8 cellular contexts compared by ENCODE assay signal in the genomic region with DNA sequence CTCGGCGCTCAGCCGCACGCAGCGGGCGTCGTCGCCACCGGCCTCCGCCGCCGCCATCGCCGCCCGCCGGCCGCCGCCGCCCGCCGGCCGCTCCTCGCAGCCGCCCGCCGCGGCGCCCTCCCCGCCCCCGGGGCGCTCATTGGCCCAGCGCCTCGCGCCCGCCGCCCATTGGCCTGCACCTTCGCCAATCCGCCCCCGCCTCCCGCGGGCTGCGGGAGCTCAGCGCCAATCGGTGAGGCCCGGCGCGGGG. TPM values are rescaled to one million over a fixed set of nuclear protein-coding genes. Genes with fewer than 3 reads are reported as not detected.
DNase-seq lines count a peak whose midpoint lies in the region; ATAC-seq, FAIRE-seq and TF ChIP-seq lines count a peak whose summit lies in the region.

A gene with protein sequence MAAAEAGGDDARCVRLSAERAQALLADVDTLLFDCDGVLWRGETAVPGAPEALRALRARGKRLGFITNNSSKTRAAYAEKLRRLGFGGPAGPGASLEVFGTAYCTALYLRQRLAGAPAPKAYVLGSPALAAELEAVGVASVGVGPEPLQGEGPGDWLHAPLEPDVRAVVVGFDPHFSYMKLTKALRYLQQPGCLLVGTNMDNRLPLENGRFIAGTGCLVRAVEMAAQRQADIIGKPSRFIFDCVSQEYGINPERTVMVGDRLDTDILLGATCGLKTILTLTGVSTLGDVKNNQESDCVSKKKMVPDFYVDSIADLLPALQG (minus strand): TSS at position 120 of the 250 bp plus-strand sequence. CDS start 63 bp downstream, at position 57.

- H3K4me3 ChIP-seq in astrocyte (ENCODE audit: insufficient read depth, low read depth, low read length) (peak within 1 kb of the TSS; percentile 89), keratinocyte (ENCODE audit: control insufficient read depth in 2 of 3, extremely low read depth in 1 of 3, insufficient read depth in 2 of 3, low read depth in 1 of 3, low read length in 3 of 3) (peak within 1 kb of the TSS; percentile 61 to 93 (median 80)), stomach smooth muscle (ENCODE audit: low read length in 2 of 2) (peak within 1 kb of the TSS; percentile 77 to 81)

- H3K79me2 ChIP-seq in astrocyte (ENCODE audit: insufficient read depth, low read length) (peaks cover 29% of the 10 kb centered on the region), keratinocyte (ENCODE audit: control insufficient read depth, insufficient read depth, low read length) (peaks cover 20% of the 10 kb centered on the region)

- peaks cover 17% of the 10 kb centered on the region for H3K4me1 Mint-ChIP-seq in activated CD4-positive, alpha-beta T cell treated with anti-CD3 and anti-CD28 coated beads, Interleukin-2, amount 10 ng/mL, durations not matched to agents 24 days and 14 days
- peaks cover 12% of the 10 kb centered on the region for H3K4me1 Mint-ChIP-seq in astrocyte (ENCODE audit: low read depth, unreplicated experiment)

- no peak for DNase-seq in activated CD4-positive, alpha-beta T cell treated with anti-CD3 and anti-CD28 coated beads, Interleukin-2, amount 10 ng/mL, durations not matched to agents 24 days and 14 days
- DNase-seq in activated CD4-positive, alpha-beta T cell treated with anti-CD3 and anti-CD28 coated beads for 48 hours, result no peak
- DNase-seq in astrocyte (ENCODE audit: low read depth) (no peak), keratinocyte (ENCODE audit: low read depth, low spot score) (no peak), SHP77 treated with DMSO at 0.1 percent for 48 hours (lab: John Stamatoyannopoulos, UW) (no peak), NK-92 (lab: John Stamatoyannopoulos, UW; ENCODE audit: unreplicated experiment) (no peak)

- H3K27me3 Mint-ChIP-seq in activated CD4-positive, alpha-beta T cell treated with anti-CD3 and anti-CD28 coated beads, Interleukin-2, amount 10 ng/mL, durations not matched to agents 24 days and 14 days, result no peaks in the 10 kb centered on the region
- no peaks in the 10 kb centered on the region for H3K27me3 Mint-ChIP-seq in astrocyte (ENCODE audit: low read depth, unreplicated experiment)

- H3K9me3 Mint-ChIP-seq in activated CD4-positive, alpha-beta T cell treated with anti-CD3 and anti-CD28 coated beads, Interleukin-2, amount 10 ng/mL, durations not matched to agents 24 days and 14 days, result no peaks in the 10 kb centered on the region
- H3K9me3 Mint-ChIP-seq in astrocyte (ENCODE audit: unreplicated experiment), result no peaks in the 10 kb centered on the region

- peaks cover 30% of the 10 kb centered on the region for H4K20me1 ChIP-seq in astrocyte (ENCODE audit: insufficient read depth, low read length)
- H4K20me1 ChIP-seq in keratinocyte (ENCODE audit: control insufficient read depth, extremely low read depth, insufficient read depth, low read length), result no peaks in the 10 kb centered on the region

- H3K36me3 Mint-ChIP-seq in activated CD4-positive, alpha-beta T cell treated with anti-CD3 and anti-CD28 coated beads, Interleukin-2, amount 10 ng/mL, durations not matched to agents 24 days and 14 days (ENCODE audit: low read depth), result peaks cover 18% of the 10 kb centered on the region
- no peaks in the 10 kb centered on the region for H3K36me3 Mint-ChIP-seq in astrocyte (ENCODE audit: low read depth, unreplicated experiment)

- H2AFZ ChIP-seq in astrocyte (ENCODE audit: low read depth, low read length), result peak within 1 kb of the TSS; percentile 96
- peak within 1 kb of the TSS; percentile 89 for H2AFZ ChIP-seq in keratinocyte (ENCODE audit: control insufficient read depth, low read length)

- intact Hi-C loops in activated CD4-positive, alpha-beta T cell treated with anti-CD3 and anti-CD28 coated beads, Interleukin-2, amount 10 ng/mL, durations not matched to agents 24 days and 14 days (cut with micrococcal nuclease), result loop anchor here (2.0 to 10.0 kb wide), 2 partner anchors 60 to 210 kb away; partner anchors contain the start of genes TRAF7 and ZNF598

- FAIRE-seq in astrocyte (lab: Jason Lieb, UNC), result no peak
- FAIRE-seq in keratinocyte (lab: Jason Lieb, UNC), result no peak

- peak within 1 kb of the TSS; percentile 99 for H3K4me2 ChIP-seq in astrocyte (ENCODE audit: low read length)
- H3K4me2 ChIP-seq in keratinocyte (ENCODE audit: control insufficient read depth, extremely low read depth, insufficient read depth, low read depth, low read length), result peak within 1 kb of the TSS; percentile 96

- peak within 1 kb of the TSS; percentile 90 for H3K9ac ChIP-seq in astrocyte (ENCODE audit: low read length)
- peak within 1 kb of the TSS; percentile 92 for H3K9ac ChIP-seq in keratinocyte (ENCODE audit: control insufficient read depth, extremely low read depth, insufficient read depth, low read length)
- peak within 1 kb of the TSS; percentile 74 to 80 for H3K9ac ChIP-seq in stomach smooth muscle (ENCODE audit: low read length in 2 of 2)

- TF ChIP-seq CTCF in astrocyte (IDR thresholded peaks at IDR 0.05; ENCODE audit: insufficient read depth, low read depth, low read length), result no peak
- TF ChIP-seq CTCF in keratinocyte (optimal IDR thresholded peaks at IDR 0.05 in 1 of 3, IDR thresholded peaks at IDR 0.05 in 1 of 3, conservative IDR thresholded peaks at IDR 0.05 in 1 of 3; ENCODE audit: extremely low read depth in 1 of 3, insufficient read depth in 2 of 3, low read length in 3 of 3), result no peak

- H3K36me3 ChIP-seq in astrocyte (ENCODE audit: insufficient read depth, low read length), result no peaks in the 10 kb centered on the region
- peaks cover 0 to 15% of the 10 kb centered on the region in 2 experiments for H3K36me3 ChIP-seq in keratinocyte (ENCODE audit: control insufficient read depth in 2 of 2, extremely low read depth in 1 of 2, insufficient read depth in 2 of 2, low read length in 2 of 2)
- peaks cover 0 to 3% of the 10 kb centered on the region in 2 donors for H3K36me3 ChIP-seq in stomach smooth muscle (ENCODE audit: control insufficient read depth in 2 of 2, insufficient read depth in 2 of 2, low read length in 2 of 2)

- H3K9me1 ChIP-seq in keratinocyte (ENCODE audit: control insufficient read depth, extremely low read depth, insufficient read depth, low read length), result no peaks in the 10 kb centered on the region

- dilution Hi-C loops in keratinocyte (cut with MboI; ENCODE audit: extremely low pct_ligation_motif_present, low sequenced_read_pairs), result no loop called here

- H3K27ac ChIP-seq in astrocyte (ENCODE audit: low read depth, low read length) (peak within 1 kb of the TSS; percentile 92), keratinocyte (ENCODE audit: control insufficient read depth, insufficient read depth, low read length) (peak within 1 kb of the TSS; percentile 90), stomach smooth muscle (ENCODE audit: low read length) (peak within 1 kb of the TSS; percentile 88)

- H3K27me3 ChIP-seq in astrocyte (ENCODE audit: insufficient read depth, low read length) (no peaks in the 10 kb centered on the region), keratinocyte (ENCODE audit: control insufficient read depth, extremely low read depth, insufficient read depth, low read length) (no peaks in the 10 kb centered on the region), stomach smooth muscle (ENCODE audit: control insufficient read depth in 1 of 2, insufficient read depth in 2 of 2, low read length in 2 of 2) (no peaks in the 10 kb centered on the region)

- peak within 1 kb of the TSS; percentile 90 for H3K4me3 Mint-ChIP-seq in activated CD4-positive, alpha-beta T cell treated with anti-CD3 and anti-CD28 coated beads, Interleukin-2, amount 10 ng/mL, durations not matched to agents 24 days and 14 days
- H3K4me3 Mint-ChIP-seq in astrocyte (ENCODE audit: unreplicated experiment), result peak within 1 kb of the TSS; percentile 87

- H3K4me1 ChIP-seq in astrocyte (ENCODE audit: insufficient read depth, low read length), result peaks cover 19% of the 10 kb centered on the region
- H3K4me1 ChIP-seq in keratinocyte (ENCODE audit: control insufficient read depth, extremely low read depth, insufficient read depth, low read length), result peaks cover 13% of the 10 kb centered on the region
- H3K4me1 ChIP-seq in stomach smooth muscle (ENCODE audit: control insufficient read depth, insufficient read depth, low read length), result peaks cover 29% of the 10 kb centered on the region

- H3K9me3 ChIP-seq in astrocyte (ENCODE audit: insufficient read depth, low read depth, low read length), result no peaks in the 10 kb centered on the region
- no peaks in the 10 kb centered on the region for H3K9me3 ChIP-seq in keratinocyte (ENCODE audit: control insufficient read depth, low read depth, low read length)
- H3K9me3 ChIP-seq in stomach smooth muscle (ENCODE audit: control insufficient read depth in 2 of 2, low read length in 2 of 2), result no peaks in the 10 kb centered on the region

- peak within 1 kb of the TSS; percentile 91 for H3K27ac Mint-ChIP-seq in activated CD4-positive, alpha-beta T cell treated with anti-CD3 and anti-CD28 coated beads, Interleukin-2, amount 10 ng/mL, durations not matched to agents 24 days and 14 days
- H3K27ac Mint-ChIP-seq in astrocyte (ENCODE audit: unreplicated experiment), result peak within 1 kb of the TSS; percentile 81

- ATAC-seq in HG03439 (IDR thresholded peaks at IDR 0.05; ENCODE audit: unreplicated experiment), result peak; percentile 77

RNA-seq across cellular contexts. Expression of the gene that starts here (rescaled TPM):
- 38.7 and 38.9 TPM in 2 replicates for total RNA-seq in activated CD4-positive, alpha-beta T cell treated with anti-CD3 and anti-CD28 coated beads, Interleukin-2, amount 10 ng/mL, durations not matched to agents 24 days and 14 days
- 19.4 and 21.1 TPM in 2 replicates for total RNA-seq in astrocyte
- polyA plus RNA-seq in keratinocyte, result 10.3 to 18.0 TPM (median 10.4 TPM) in 3 replicates
- 1.6 TPM for polyA plus RNA-seq in keratinocyte (2011; ENCODE audit: low read depth)
- polyA plus RNA-seq in keratinocyte (2011; cell fraction: cytosol; rRNA removed), result 6.1 and 12.6 TPM in 2 replicates
- polyA plus RNA-seq in keratinocyte (2011; cell fraction: nucleus; rRNA removed), result 20.4 and 24.2 TPM in 2 replicates
- 6.5 and 17.3 TPM in 2 replicates for polyA plus RNA-seq in keratinocyte (2012; ENCODE audit: low replicate concordance)
- polyA minus RNA-seq in keratinocyte, result 6.3 to 10.6 TPM (median 9.1 TPM) in 3 replicates
- 21.7 TPM for polyA minus RNA-seq in keratinocyte (2011; cell fraction: cytosol; rRNA and poly(A)+ RNA removed)
- polyA minus RNA-seq in keratinocyte (2011; cell fraction: nucleus; rRNA and poly(A)+ RNA removed), result 9.2 and 10.9 TPM in 2 replicates
